In genomic region chr4:188665466-188665865, GRCh38 we compare ENCODE assay signal across 26 cellular contexts.
A peak's percentile ranks its signal among the peaks of the same experiment; 100 is the strongest.
DNase-seq lines count a peak whose midpoint lies in the region; ATAC-seq and TF ChIP-seq lines count a peak whose summit lies in the region.
"Had no signal": no experiment of that assay in that cellular context is flagged by ENCODE, and none has a peak within 500 bp of the region (broad histone marks: within the 10 kb centered on the region; RNA-seq: fewer than 3 reads in every experiment).

No MANE protein-coding gene starts in this region.

- H3K36me3 Mint-ChIP-seq in progenitor cell of endocrine pancreas (ENCODE audit: insufficient read depth) = peaks cover 4% of the 10 kb centered on the region
- H3K36me3 Mint-ChIP-seq: activated CD8-positive, alpha-beta memory T cell treated with anti-CD3 and anti-CD28 coated beads, Interleukin-2, amount 10 ng/mL, durations not matched to agents 7 days and 5 days; memory B cell had no signal

- peaks cover 23% of the 10 kb centered on the region for H3K4me1 Mint-ChIP-seq in progenitor cell of endocrine pancreas (ENCODE audit: low read depth)
- H3K4me1 Mint-ChIP-seq: activated CD8-positive, alpha-beta memory T cell treated with anti-CD3 and anti-CD28 coated beads, Interleukin-2, amount 10 ng/mL, durations not matched to agents 7 days and 5 days; memory B cell had no signal

- H3K4me3 Mint-ChIP-seq in progenitor cell of endocrine pancreas (ENCODE audit: low read depth) = no peak overlapping the region
- H3K4me3 Mint-ChIP-seq: activated CD8-positive, alpha-beta memory T cell treated with anti-CD3 and anti-CD28 coated beads, Interleukin-2, amount 10 ng/mL, durations not matched to agents 7 days and 5 days; memory B cell had no signal

- H3K27me3 Mint-ChIP-seq in progenitor cell of endocrine pancreas = no peaks in the 10 kb centered on the region
- H3K27me3 Mint-ChIP-seq: activated CD8-positive, alpha-beta memory T cell treated with anti-CD3 and anti-CD28 coated beads, Interleukin-2, amount 10 ng/mL, durations not matched to agents 7 days and 5 days; memory B cell had no signal

- no peak for ATAC-seq in GM18909 (IDR thresholded peaks at IDR 0.05; ENCODE audit: poor library complexity, unreplicated experiment)
- ATAC-seq: activated CD8-positive, alpha-beta memory T cell treated with anti-CD3 and anti-CD28 coated beads, Interleukin-2, amount 10 ng/mL, durations not matched to agents 7 days and 5 days; heart right ventricle had no signal

- peak overlapping the region; percentile 74 for H3K27ac Mint-ChIP-seq in progenitor cell of endocrine pancreas
- H3K27ac Mint-ChIP-seq: activated CD8-positive, alpha-beta memory T cell treated with anti-CD3 and anti-CD28 coated beads, Interleukin-2, amount 10 ng/mL, durations not matched to agents 7 days and 5 days; memory B cell had no signal

- no peaks in the 10 kb centered on the region for H3K27me3 ChIP-seq in layer of hippocampus (ENCODE audit: control insufficient read depth, insufficient read depth, low read length)
- H3K27me3 ChIP-seq: adrenal gland, brain microvascular endothelial cell, heart right ventricle had no signal

- peak overlapping the region; percentile 95 for H3K27ac ChIP-seq in caudate nucleus (ENCODE audit: low read depth, low read length)
- H3K27ac ChIP-seq in layer of hippocampus (ENCODE audit: low read depth, low read length) = peak overlapping the region; percentile 79
- H3K27ac ChIP-seq: adrenal gland, brain microvascular endothelial cell, epithelial cell of prostate, heart right ventricle had no signal

- no peak for TF ChIP-seq CTCF in progenitor cell of endocrine pancreas (IDR thresholded peaks at IDR 0.05; ENCODE audit: unreplicated experiment)

- H3K9me3 Mint-ChIP-seq in progenitor cell of endocrine pancreas (ENCODE audit: low read depth) = peaks cover 6% of the 10 kb centered on the region

- DNase-seq in HT1080 (ENCODE audit: low read depth) = peak; percentile 7
- DNase-seq in caudate nucleus (lab: John Stamatoyannopoulos, UW) = peak in 5 of 61 donors; percentile 0 to 19 (median 2)
- no peak for DNase-seq in progenitor cell of endocrine pancreas (ENCODE audit: low spot score, unreplicated experiment)
- no peak for DNase-seq in stimulated activated CD4-positive, alpha-beta T cell treated with anti-CD3 and anti-CD28 coated beads, Interleukin-4, amount 100 ng/mL, for 24 hours
- DNase-seq in HPDE6-E6E7 (ENCODE audit: extremely low spot score) = no peak
- DNase-seq in NAMALWA (ENCODE audit: low spot score) = no peak
- DNase-seq: activated CD4-positive, alpha-beta T cell treated with anti-CD3 and anti-CD28 coated beads, Interleukin-2, amount 50 U/mL, for 1 hour; activated CD8-positive, alpha-beta memory T cell treated with anti-CD3 and anti-CD28 coated beads, Interleukin-2, amount 10 ng/mL, durations not matched to agents 7 days and 5 days; activated T-cell treated with anti-CD3 and anti-CD28 coated beads, Interleukin-2, amount 50 U/mL, for 48 hours; adrenal gland; brain microvascular endothelial cell; effector CD4-positive, alpha-beta T cell; heart right ventricle; NCI-H146; NCI-H2227 treated with DMSO at 0.1 percent for 48 hours; NCI-H526 treated with DMSO at 0.1 percent for 48 hours; SIG-M5; small intestine; stimulated activated CD4-positive, alpha-beta T cell treated with anti-CD3 and anti-CD28 coated beads, Interleukin-1b, Interleukin-23, amount 100 ng/mL, for 48 hours; SW 1271; T-helper 9 cell; trophoblast cell had no signal
